ENCODE assay signal across 24 cellular contexts in the genomic region with DNA sequence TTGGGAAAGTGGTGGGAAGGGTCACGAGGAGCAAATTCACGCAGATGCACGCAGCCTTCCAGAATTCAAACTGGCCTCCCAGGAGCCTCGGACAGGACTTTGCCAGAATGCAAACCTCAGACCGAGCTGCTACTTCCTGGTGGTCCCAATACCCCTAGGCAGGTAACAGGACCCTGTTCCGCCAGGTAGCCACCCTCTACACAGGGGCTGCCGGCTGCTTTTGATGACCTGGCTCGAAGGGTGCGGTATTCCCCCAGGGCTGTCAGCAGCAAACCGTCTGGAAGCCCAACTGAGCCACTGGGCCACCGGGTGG.
A peak's percentile ranks its signal among the peaks of the same experiment; 100 is the strongest.
DNase-seq lines count a peak whose midpoint lies in the region; ATAC-seq, FAIRE-seq and TF ChIP-seq lines count a peak whose summit lies in the region.
"Had no signal": no experiment of that assay in that cellular context is flagged by ENCODE, and none has a peak within 500 bp of the region (broad histone marks: within the 10 kb centered on the region; RNA-seq: fewer than 3 reads in every experiment).

No MANE protein-coding gene starts in this region.

- no peaks in the 10 kb centered on the region for H3K27me3 Mint-ChIP-seq in brain
- no peaks in the 10 kb centered on the region for H3K27me3 Mint-ChIP-seq in activated naive CD8-positive, alpha-beta T cell treated with anti-CD3 and anti-CD28 coated beads for 36 hours

- FAIRE-seq in kidney (lab: Jason Lieb, UNC): no peak
- FAIRE-seq: A204.1, GM12892 had no signal

- H3K4me1 ChIP-seq in left ventricle myocardium inferior (peaks cover 22% of the 10 kb centered on the region), kidney (ENCODE audit: control insufficient read depth in 1 of 2, insufficient read depth in 1 of 2, low read depth in 1 of 2, low read length in 2 of 2) (peaks cover 11 to 19% of the 10 kb centered on the region in 2 donors), thyroid gland (peaks cover 22 to 28% of the 10 kb centered on the region in 2 donors)

- H3K27ac ChIP-seq in left ventricle myocardium inferior (replicated peaks) (peak overlapping the region; percentile 50), kidney (ENCODE audit: low read depth in 2 of 2, low read length in 2 of 2) (peak overlapping the region; percentile 49 to 81), thyroid gland (peak overlapping the region; percentile 74 to 90 (median 86))
- H3K27ac ChIP-seq: C4-2B, HL-60, SK-N-MC had no signal

- TF ChIP-seq CTCF in left ventricle myocardium inferior (IDR thresholded peaks at IDR 0.05; ENCODE audit: borderline replicate concordance): no peak
- no peak for TF ChIP-seq CTCF in brain (conservative IDR thresholded peaks at IDR 0.05)
- no peak for TF ChIP-seq CTCF in kidney (IDR thresholded peaks at IDR 0.05; ENCODE audit: borderline replicate concordance, extremely low read depth, insufficient read depth)
- TF ChIP-seq CTCF in thyroid gland (IDR thresholded peaks at IDR 0.05): no peak

- no peaks in the 10 kb centered on the region for H3K9me3 Mint-ChIP-seq in brain
- no peaks in the 10 kb centered on the region for H3K9me3 Mint-ChIP-seq in activated naive CD8-positive, alpha-beta T cell treated with anti-CD3 and anti-CD28 coated beads for 36 hours
- H3K9me3 Mint-ChIP-seq: CD8-positive, alpha-beta memory T cell had no signal

- intact Hi-C loops in left ventricle myocardium inferior (cut with micrococcal nuclease): no loop called here
- intact Hi-C loops in Right ventricle myocardium superior (cut with DNase I): no loop called here
- intact Hi-C loops in kidney (cut with DNase I): no loop called here
- intact Hi-C loops in thyroid gland (cut with DNase I): no loop called here

- H3K9me3 ChIP-seq in left ventricle myocardium inferior (replicated peaks): no peaks in the 10 kb centered on the region
- H3K9me3 ChIP-seq in kidney (ENCODE audit: control insufficient read depth in 1 of 2, low read length in 2 of 2): no peaks in the 10 kb centered on the region
- no peaks in the 10 kb centered on the region for H3K9me3 ChIP-seq in thyroid gland

- H3K4me3 ChIP-seq in left ventricle myocardium inferior (no peak overlapping the region), kidney (ENCODE audit: low read length in 2 of 2) (peak overlapping the region in 1 of 2 donors; percentile 37), thyroid gland (replicated peaks in 1 of 3) (no peak overlapping the region)
- H3K4me3 ChIP-seq: SK-N-MC had no signal

- H3K27me3 ChIP-seq in left ventricle myocardium inferior (ENCODE audit: low read depth) (peaks cover 18% of the 10 kb centered on the region), thyroid gland (no peaks in the 10 kb centered on the region)

- no peaks in the 10 kb centered on the region for H3K36me3 Mint-ChIP-seq in brain
- H3K36me3 Mint-ChIP-seq in activated naive CD8-positive, alpha-beta T cell treated with anti-CD3 and anti-CD28 coated beads for 36 hours: no peaks in the 10 kb centered on the region
- H3K36me3 Mint-ChIP-seq: CD8-positive, alpha-beta memory T cell had no signal

- 63 to 75% methylated on average over 6 to 10 of the region's 11 CpGs for WGBS in thyroid gland, 2 donors

- peaks cover 16% of the 10 kb centered on the region for H3K4me1 Mint-ChIP-seq in brain
- H3K4me1 Mint-ChIP-seq in activated naive CD8-positive, alpha-beta T cell treated with anti-CD3 and anti-CD28 coated beads for 36 hours: no peaks in the 10 kb centered on the region

- DNase-seq in left ventricle myocardium inferior (no peak), Right ventricle myocardium superior (no peak), kidney (peak; percentile 51), thyroid gland (no peak)
- no peak for DNase-seq in activated naive CD8-positive, alpha-beta T cell treated with anti-CD3 and anti-CD28 coated beads for 36 hours
- DNase-seq: CD8-positive, alpha-beta memory T cell; DMS 273 treated with DMSO at 0.1 percent for 48 hours; DMS79 treated with DMSO at 0.1 percent for 48 hours; NCI-H1048; NCI-H1417; NCI-H1694; NCI-H2029 treated with DMSO at 0.1 percent for 48 hours; NCI-H526 treated with DMSO at 0.1 percent for 48 hours; RPMI8226; SIG-M5 had no signal

- no peaks in the 10 kb centered on the region for H3K36me3 ChIP-seq in left ventricle myocardium inferior
- H3K36me3 ChIP-seq in kidney (ENCODE audit: control insufficient read depth in 1 of 2, insufficient read depth in 2 of 2, low read length in 2 of 2): no peaks in the 10 kb centered on the region
- H3K36me3 ChIP-seq in thyroid gland: no peaks in the 10 kb centered on the region

- ATAC-seq in Right ventricle myocardium superior (ENCODE audit: poor library complexity) (no peak), GM18511 (IDR thresholded peaks at IDR 0.05; ENCODE audit: unreplicated experiment) (no peak), HG02973 (IDR thresholded peaks at IDR 0.05; ENCODE audit: unreplicated experiment) (no peak)
- ATAC-seq: HCT116 had no signal

- H3K9ac ChIP-seq in kidney (ENCODE audit: low read length in 2 of 2): peak overlapping the region in 1 of 2 donors; percentile 67

- H3K4me3 Mint-ChIP-seq in brain: no peak overlapping the region
- no peak overlapping the region for H3K4me3 Mint-ChIP-seq in activated naive CD8-positive, alpha-beta T cell treated with anti-CD3 and anti-CD28 coated beads for 36 hours
- H3K4me3 Mint-ChIP-seq: CD8-positive, alpha-beta memory T cell had no signal

- peak overlapping the region in 3 of 5 experiments; percentile 26 to 41 (median 41) for H3K27ac Mint-ChIP-seq in brain
- H3K27ac Mint-ChIP-seq in activated naive CD8-positive, alpha-beta T cell treated with anti-CD3 and anti-CD28 coated beads for 36 hours: no peak overlapping the region

- TF ChIP-seq POLR2A in thyroid gland (IDR thresholded peaks at IDR 0.05): no peak
